In the genomic region with DNA sequence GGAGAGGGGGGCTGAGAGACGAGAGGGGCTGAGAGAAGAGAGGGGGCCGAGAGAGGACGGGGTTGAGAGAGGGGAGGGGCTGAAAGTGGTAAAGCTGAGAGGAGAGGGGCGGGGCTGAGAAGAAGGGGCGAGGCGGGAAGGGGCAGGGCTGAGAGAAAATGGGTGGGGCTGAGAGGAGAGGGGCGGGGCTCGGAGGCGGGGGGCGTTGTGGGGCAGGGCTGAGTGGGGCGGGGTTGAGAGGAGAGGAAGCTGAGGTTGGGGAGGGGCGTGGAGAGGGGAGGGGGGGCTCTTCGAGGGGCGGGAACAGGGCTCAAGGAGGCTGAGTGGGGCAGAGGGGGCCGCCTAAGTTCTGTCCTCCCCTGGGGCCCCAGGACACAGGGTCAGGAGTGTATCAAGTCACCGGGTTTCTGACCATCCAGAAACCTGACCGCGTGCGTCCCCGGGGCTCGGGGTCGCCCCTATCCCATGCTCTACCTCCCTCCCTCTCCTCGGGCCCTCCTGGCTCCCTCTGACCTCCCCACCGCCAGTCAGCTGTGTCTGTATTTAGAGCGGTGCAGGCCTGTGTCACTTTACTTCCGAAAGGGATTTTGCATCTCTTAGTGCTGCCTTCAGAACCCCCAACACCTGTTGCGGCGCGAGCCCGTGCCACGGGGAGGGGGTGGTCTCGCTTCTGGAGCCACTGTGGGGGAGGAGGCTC, we compare ENCODE assay signal across 8 cellular contexts. TPM values are rescaled to one million over a fixed set of nuclear protein-coding genes. Genes with fewer than 3 reads are reported as not detected.
DNase-seq lines count a peak whose midpoint lies in the region; ATAC-seq and TF ChIP-seq lines count a peak whose summit lies in the region.

No MANE protein-coding gene starts in this region.

- peak in 6 of 7 experiments; percentile 20 to 60 (median 37) for DNase-seq in CD8-positive, alpha-beta T cell
- DNase-seq in HuH-7.5 (ENCODE audit: low spot score) (peak; percentile 65), T-helper 17 cell (peak in 2 of 3 donors; percentile 27 to 31), mammary epithelial cell (no peak)
- DNase-seq in naive thymus-derived CD8-positive, alpha-beta T cell = peak; percentile 33 to 76 (median 50)
- DNase-seq in central memory CD4-positive, alpha-beta T cell = no peak

- H4K20me1 ChIP-seq in mammary epithelial cell (ENCODE audit: insufficient read depth, low read length) = no peaks in the 10 kb centered on the region

- peak overlapping the region; percentile 54 for H3K4me2 ChIP-seq in mammary epithelial cell (ENCODE audit: insufficient read depth, low read depth, low read length)

- dilution Hi-C loops in mammary epithelial cell (cut with HindIII; ENCODE audit: low sequenced_read_pairs) = no loop called here

- peak; percentile 85 for ATAC-seq in CD8-positive, alpha-beta T cell
- peak; percentile 72 for ATAC-seq in T-helper 17 cell
- peak; percentile 72 to 77 for ATAC-seq in naive thymus-derived CD8-positive, alpha-beta T cell
- no peak for ATAC-seq in HG03521 (IDR thresholded peaks at IDR 0.05; ENCODE audit: unreplicated experiment)
- no peak for ATAC-seq in HG03025 (IDR thresholded peaks at IDR 0.05; ENCODE audit: low FRiP score, unreplicated experiment)

- intact Hi-C loops in CD8-positive, alpha-beta T cell (cut with DNase I, micrococcal nuclease) = loop anchor here in 1 of 2 experiments (5.0 kb wide), 1 partner anchor 39 kb away; a partner anchor contains a TSS
- intact Hi-C loops in mammary epithelial cell (cut with micrococcal nuclease) = no loop called here

- no peaks in the 10 kb centered on the region for H3K79me2 ChIP-seq in mammary epithelial cell (ENCODE audit: insufficient read depth, low read length)

- no peak overlapping the region for H3K27ac ChIP-seq in CD8-positive, alpha-beta T cell (ENCODE audit: low read depth, low read length)
- no peak overlapping the region for H3K27ac ChIP-seq in mammary epithelial cell (ENCODE audit: insufficient read depth, low read depth, low read length)

- H3K36me3 Mint-ChIP-seq in CD8-positive, alpha-beta T cell = no peaks in the 10 kb centered on the region
- H3K36me3 Mint-ChIP-seq in T-helper 17 cell (ENCODE audit: low read depth) = peaks cover 5% of the 10 kb centered on the region
- H3K36me3 Mint-ChIP-seq in naive thymus-derived CD8-positive, alpha-beta T cell = no peaks in the 10 kb centered on the region

- POLR2A ChIA-PET in CD8-positive, alpha-beta T cell (lab: Charles Lee) = no interaction called here
- POLR2A ChIA-PET in naive thymus-derived CD8-positive, alpha-beta T cell (lab: Charles Lee) = interaction anchor here (0.5 kb wide), 1 partner anchor 235 kb away, joined by 4 read pairs; no protein-coding TSS in a partner anchor

- peaks cover 12% of the 10 kb centered on the region for H3K4me1 ChIP-seq in CD8-positive, alpha-beta T cell (ENCODE audit: insufficient read depth, low read length)
- H3K4me1 ChIP-seq in mammary epithelial cell (ENCODE audit: insufficient read depth, low read length) = peaks cover 6% of the 10 kb centered on the region

- no peaks in the 10 kb centered on the region for H3K36me3 ChIP-seq in CD8-positive, alpha-beta T cell (ENCODE audit: insufficient read depth, low read length)
- no peaks in the 10 kb centered on the region for H3K36me3 ChIP-seq in mammary epithelial cell (ENCODE audit: insufficient read depth, low read length)

- no TSS peak for BruUV-seq in mammary epithelial cell (replicated peaks; lab: Mats Ljungman, UMichigan)

- 2% methylated on average over 7 of the region's 32 CpGs for WGBS in mammary epithelial cell (ENCODE audit: low coverage, missing lambda C conversion rate)

- H3K4me3 Mint-ChIP-seq in CD8-positive, alpha-beta T cell = peak overlapping the region; percentile 70
- peak overlapping the region; percentile 77 for H3K4me3 Mint-ChIP-seq in T-helper 17 cell
- peak overlapping the region; percentile 62 to 79 (median 72) for H3K4me3 Mint-ChIP-seq in naive thymus-derived CD8-positive, alpha-beta T cell

- CTCF ChIA-PET in CD8-positive, alpha-beta T cell (lab: Charles Lee) = interaction anchor here (1.0 kb wide), 2 partner anchors 19 to 38 kb away, joined by 3 read pairs; no protein-coding TSS in a partner anchor
- CTCF ChIA-PET in mammary epithelial cell (lab: Charles Lee; ENCODE audit: low non-redundant PET) = no interaction called here

- H3K27me3 ChIP-seq in CD8-positive, alpha-beta T cell (ENCODE audit: insufficient read depth, low read length) = peaks cover 19% of the 10 kb centered on the region
- no peaks in the 10 kb centered on the region for H3K27me3 ChIP-seq in mammary epithelial cell (ENCODE audit: insufficient read depth, low read length)

- H3K9me3 ChIP-seq in CD8-positive, alpha-beta T cell (ENCODE audit: low read length) = no peaks in the 10 kb centered on the region
- H3K9me3 ChIP-seq in T-helper 17 cell (ENCODE audit: control insufficient read depth, low read length, poor library complexity, severe bottlenecking) (no peaks in the 10 kb centered on the region), mammary epithelial cell (replicated peaks; ENCODE audit: insufficient read depth, low read length) (no peaks in the 10 kb centered on the region)

- H3K4me1 Mint-ChIP-seq in CD8-positive, alpha-beta T cell (ENCODE audit: low read depth) = peaks cover 13% of the 10 kb centered on the region
- peaks cover 9% of the 10 kb centered on the region for H3K4me1 Mint-ChIP-seq in T-helper 17 cell
- peaks cover 5 to 18% (median 14%) of the 10 kb centered on the region in 4 donors for H3K4me1 Mint-ChIP-seq in naive thymus-derived CD8-positive, alpha-beta T cell

- no peak overlapping the region for H3K4me3 ChIP-seq in CD8-positive, alpha-beta T cell (ENCODE audit: low read depth, low read length)
- H3K4me3 ChIP-seq in mammary epithelial cell (replicated peaks in 1 of 3; ENCODE audit: insufficient read depth in 1 of 3, low read depth in 2 of 3, low read length in 3 of 3) = peak overlapping the region in 2 of 3 experiments; percentile 4 to 23

- H2AFZ ChIP-seq in mammary epithelial cell (ENCODE audit: low read depth, low read length) = peak overlapping the region; percentile 73

- H3K27ac Mint-ChIP-seq in CD8-positive, alpha-beta T cell = no peak overlapping the region
- no peak overlapping the region for H3K27ac Mint-ChIP-seq in T-helper 17 cell
- no peak overlapping the region for H3K27ac Mint-ChIP-seq in naive thymus-derived CD8-positive, alpha-beta T cell

- H3K9ac ChIP-seq in mammary epithelial cell (ENCODE audit: insufficient read depth, low read length) = no peak overlapping the region

- in situ Hi-C loops in mammary epithelial cell (cut with MboI; ENCODE audit: low sequenced_read_pairs in 2 of 2) = no loop called here

- no peak for TF ChIP-seq CTCF in CD8-positive, alpha-beta T cell (IDR thresholded peaks at IDR 0.05)
- no peak for TF ChIP-seq CTCF in mammary epithelial cell (conservative IDR thresholded peaks at IDR 0.05 in 1 of 2, IDR thresholded peaks at IDR 0.05 in 1 of 2; ENCODE audit: extremely low read depth in 1 of 2, insufficient read depth in 1 of 2, low read depth in 1 of 2, low read length in 2 of 2)

- H3K27me3 Mint-ChIP-seq in CD8-positive, alpha-beta T cell (ENCODE audit: low read depth) = peaks cover 41% of the 10 kb centered on the region
- H3K27me3 Mint-ChIP-seq in T-helper 17 cell = peaks cover 11% of the 10 kb centered on the region
- H3K27me3 Mint-ChIP-seq in naive thymus-derived CD8-positive, alpha-beta T cell = peaks cover 11 to 42% (median 22%) of the 10 kb centered on the region in 5 donors

- H3K9me3 Mint-ChIP-seq in CD8-positive, alpha-beta T cell = no peaks in the 10 kb centered on the region
- peaks cover 0 to 1% (median 0%) of the 10 kb centered on the region in 9 donors for H3K9me3 Mint-ChIP-seq in naive thymus-derived CD8-positive, alpha-beta T cell

RNA-seq across cellular contexts. Expression of a gene that starts 38.6 kb away (rescaled TPM):
- total RNA-seq in CD8-positive, alpha-beta T cell = under 1 TPM in 1 of 2 experiments, not detected in 1; 0.08 TPM
- total RNA-seq in T-helper 17 cell (under 1 TPM; 0.20 to 0.52 TPM), mammary epithelial cell (under 1 TPM in 1 of 2 donors, not detected in 1; 0.28 TPM)
- 0.22 TPM for polyA plus RNA-seq in mammary epithelial cell
- polyA minus RNA-seq in mammary epithelial cell = not detected
- total RNA-seq in naive thymus-derived CD8-positive, alpha-beta T cell = under 1 TPM; 0.60 to 0.68 TPM
- polyA plus RNA-seq in naive thymus-derived CD8-positive, alpha-beta T cell = not detected

RNA-seq across cellular contexts. Expression of a gene that starts 41.2 kb away (rescaled TPM):
- total RNA-seq in CD8-positive, alpha-beta T cell = 1 to 10 TPM; 4.3 to 4.5 TPM
- 10 to 100 TPM; 14.9 to 18.3 TPM for total RNA-seq in T-helper 17 cell
- total RNA-seq in mammary epithelial cell = 1 to 10 TPM; 2.3 to 7.3 TPM
- polyA plus RNA-seq in mammary epithelial cell = 4.6 TPM
- 1.1 TPM for polyA minus RNA-seq in mammary epithelial cell
- total RNA-seq in naive thymus-derived CD8-positive, alpha-beta T cell = 10 to 100 TPM; 19.1 to 20.7 TPM
- polyA plus RNA-seq in naive thymus-derived CD8-positive, alpha-beta T cell = 10 to 100 TPM in 2 of 3 donors, 1 to 10 TPM in 1; 5.6 to 16.5 (median 10.3) TPM

RNA-seq across cellular contexts. Expression of a gene that starts 58.3 kb away (rescaled TPM):
- total RNA-seq in CD8-positive, alpha-beta T cell = not detected
- under 1 TPM; 0.17 to 0.31 TPM for total RNA-seq in T-helper 17 cell
- total RNA-seq in mammary epithelial cell = not detected
- polyA plus RNA-seq in mammary epithelial cell = not detected
- not detected for polyA minus RNA-seq in mammary epithelial cell
- total RNA-seq in naive thymus-derived CD8-positive, alpha-beta T cell = not detected
- not detected for polyA plus RNA-seq in naive thymus-derived CD8-positive, alpha-beta T cell

Comparison
In these comparisons a context has a peak if more than half of its experiments do, and no peak if none do; other contexts are left out.
1. ATAC-seq: peak in CD8-positive, alpha-beta T cell (single experiment), T-helper 17 cell (single experiment) and naive thymus-derived CD8-positive, alpha-beta T cell (2 of 2); none in HG03521 (single experiment) and HG03025 (single experiment).
2. DNase-seq: peak in CD8-positive, alpha-beta T cell (6 of 7), HuH-7.5 (single experiment), T-helper 17 cell (2 of 3) and naive thymus-derived CD8-positive, alpha-beta T cell (10 of 10); none in mammary epithelial cell (single experiment) and central memory CD4-positive, alpha-beta T cell (single experiment).
3. Peak in every context shown above with its lines, with median percentiles within 50 percentile points of each other: H3K4me3 Mint-ChIP-seq.